ENCODE assay signal across 2 cellular contexts in genomic region chr7:123552134-123552533, GRCh38. TPM values are rescaled to one million over a fixed set of nuclear protein-coding genes. Genes with fewer than 3 reads are reported as not detected.
"Had no signal": no experiment of that assay in that cellular context is flagged by ENCODE, and none has a peak within 500 bp of the region (broad histone marks: within the 10 kb centered on the region; RNA-seq: fewer than 3 reads in every experiment).

No MANE protein-coding gene starts in this region.

RNA-seq across cellular contexts. Expression of gene IQUB, which starts 17.7 kb away (rescaled TPM):
- total RNA-seq: G401 had no signal

RNA-seq across cellular contexts. Expression of gene ASB15, which starts 49.5 kb away (rescaled TPM):
- total RNA-seq: G401, GM12878 had no signal
- polyA plus RNA-seq: GM12878 had no signal
